In genomic region chr1:206766251-206766856, GRCh38 we compare ENCODE assay signal across 1 cellular context.
TF ChIP-seq lines count a peak whose summit lies in the region.

No MANE protein-coding gene starts in this region.

TF ChIP-seq in K562, 482 proteins besides CTCF, POLR2A, EP300 and RAD21 (continued from another document):
- TF ChIP-seq FOXO4 (CRISPR knock-in tag; IDR thresholded peaks at IDR 0.05) (no peak), FOS (IDR thresholded peaks at IDR 0.05; ENCODE audit: extremely low read depth, insufficient read length) (no peak), MIER1 (IDR thresholded peaks at IDR 0.05; ENCODE audit: low read depth) (no peak), KLF16 (IDR thresholded peaks at IDR 0.05) (peak; percentile 74; the same call in 1 of the 2 replicates), ZNF282 (CRISPR knock-in tag; IDR thresholded peaks at IDR 0.05) (no peak), ETV6 (IDR thresholded peaks at IDR 0.05; ENCODE audit: borderline replicate concordance in 1 of 2, low read depth in 2 of 2, low read length in 1 of 2) (peak in 1 of 2 experiments; percentile 87; a peak in 2 of 4 replicates), ETV6 (CRISPR knock-in tag; IDR thresholded peaks at IDR 0.05; ENCODE audit: borderline replicate concordance) (no peak), ZNF121 (CRISPR knock-in tag; conservative IDR thresholded peaks at IDR 0.05) (no peak), HNRNPL (IDR thresholded peaks at IDR 0.05; ENCODE audit: low read depth, low read length) (no peak), BRD4 (IDR thresholded peaks at IDR 0.05) (no peak), SRSF9 (IDR thresholded peaks at IDR 0.05; ENCODE audit: borderline replicate concordance, low read depth, low read length) (no peak), E2F3 (CRISPR knock-in tag; IDR thresholded peaks at IDR 0.05) (no peak), TAF9B (IDR thresholded peaks at IDR 0.05; ENCODE audit: partially characterized antibody) (no peak), ZNF79 (CRISPR knock-in tag; IDR thresholded peaks at IDR 0.05; ENCODE audit: low read depth) (no peak), FIP1L1 (IDR thresholded peaks at IDR 0.05; ENCODE audit: low read depth, low read length, poor library complexity, severe bottlenecking) (no peak), ZBTB9 (CRISPR knock-in tag; IDR thresholded peaks at IDR 0.05) (0 out of 2 replicates have a peak, but pooled peaks have one; percentile 4), CBFA2T2 (conservative IDR thresholded peaks at IDR 0.05) (no peak; the same call in 1 of the 2 replicates), XRCC5 (IDR thresholded peaks at IDR 0.05; ENCODE audit: low read depth, low read length) (no peak), EP400 (IDR thresholded peaks at IDR 0.05) (no peak), ZSCAN29 (IDR thresholded peaks at IDR 0.05) (no peak), PURB (CRISPR knock-in tag; IDR thresholded peaks at IDR 0.05; ENCODE audit: low read depth) (no peak), PCBP1 (IDR thresholded peaks at IDR 0.05; ENCODE audit: low read depth, low read length, poor library complexity, severe bottlenecking) (no peak), ZBED1 (IDR thresholded peaks at IDR 0.05) (no peak)
- TF ChIP-seq, protein P1, sequence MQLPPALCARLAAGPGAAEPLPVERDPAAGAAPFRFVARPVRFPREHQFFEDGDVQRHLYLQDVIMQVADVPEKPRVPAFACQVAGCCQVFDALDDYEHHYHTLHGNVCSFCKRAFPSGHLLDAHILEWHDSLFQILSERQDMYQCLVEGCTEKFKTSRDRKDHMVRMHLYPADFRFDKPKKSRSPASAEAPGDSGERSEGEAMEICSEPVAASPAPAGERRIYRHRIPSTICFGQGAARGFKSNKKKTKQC (CRISPR knock-in tag; IDR thresholded peaks at IDR 0.05) = no peak
- TF ChIP-seq, protein P2, sequence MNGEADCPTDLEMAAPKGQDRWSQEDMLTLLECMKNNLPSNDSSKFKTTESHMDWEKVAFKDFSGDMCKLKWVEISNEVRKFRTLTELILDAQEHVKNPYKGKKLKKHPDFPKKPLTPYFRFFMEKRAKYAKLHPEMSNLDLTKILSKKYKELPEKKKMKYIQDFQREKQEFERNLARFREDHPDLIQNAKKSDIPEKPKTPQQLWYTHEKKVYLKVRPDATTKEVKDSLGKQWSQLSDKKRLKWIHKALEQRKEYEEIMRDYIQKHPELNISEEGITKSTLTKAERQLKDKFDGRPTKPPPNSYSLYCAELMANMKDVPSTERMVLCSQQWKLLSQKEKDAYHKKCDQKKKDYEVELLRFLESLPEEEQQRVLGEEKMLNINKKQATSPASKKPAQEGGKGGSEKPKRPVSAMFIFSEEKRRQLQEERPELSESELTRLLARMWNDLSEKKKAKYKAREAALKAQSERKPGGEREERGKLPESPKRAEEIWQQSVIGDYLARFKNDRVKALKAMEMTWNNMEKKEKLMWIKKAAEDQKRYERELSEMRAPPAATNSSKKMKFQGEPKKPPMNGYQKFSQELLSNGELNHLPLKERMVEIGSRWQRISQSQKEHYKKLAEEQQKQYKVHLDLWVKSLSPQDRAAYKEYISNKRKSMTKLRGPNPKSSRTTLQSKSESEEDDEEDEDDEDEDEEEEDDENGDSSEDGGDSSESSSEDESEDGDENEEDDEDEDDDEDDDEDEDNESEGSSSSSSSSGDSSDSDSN (IDR thresholded peaks at IDR 0.05; ENCODE audit: borderline replicate concordance in 1 of 2, low read depth in 2 of 2, low read length in 2 of 2) = no peak
